15 cellular contexts compared by ENCODE assay signal in the genomic region with DNA sequence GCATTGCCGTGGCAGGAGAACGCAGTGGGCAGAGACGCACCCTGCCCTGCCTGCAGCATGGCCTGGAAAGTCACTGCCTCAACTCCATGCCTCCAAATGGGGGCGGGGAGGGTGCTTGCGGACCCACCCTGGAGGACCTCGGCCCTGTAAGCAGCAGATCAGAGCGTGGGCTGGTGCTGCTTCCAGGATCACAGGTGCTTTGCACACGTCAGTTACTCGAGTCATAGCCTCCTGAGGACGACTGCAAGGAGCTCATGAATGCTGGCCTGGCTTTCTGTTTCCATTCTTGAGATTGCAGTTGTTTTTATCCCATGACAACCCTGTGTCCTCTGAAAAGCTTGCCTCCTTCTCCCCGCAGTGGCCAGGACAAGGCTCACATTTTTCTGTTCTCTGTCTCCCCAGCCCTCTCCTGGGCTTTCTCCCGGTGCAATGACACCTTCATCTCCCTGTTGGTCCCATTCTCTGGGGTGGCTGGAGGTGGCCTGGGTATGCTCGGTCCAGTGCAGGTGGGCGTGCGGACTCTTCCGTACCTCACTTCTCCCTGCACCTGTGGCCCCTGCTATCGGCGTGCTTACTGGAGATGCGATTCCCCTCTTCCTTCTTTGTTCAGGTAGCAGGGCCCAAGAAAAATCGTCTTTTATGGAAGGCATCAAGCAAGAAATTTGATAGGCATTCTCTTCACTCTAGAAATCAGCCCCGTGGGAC.
A peak's percentile ranks its signal among the peaks of the same experiment; 100 is the strongest.
DNase-seq lines count a peak whose midpoint lies in the region; ATAC-seq and TF ChIP-seq lines count a peak whose summit lies in the region.
"Had no signal": no experiment of that assay in that cellular context is flagged by ENCODE, and none has a peak within 500 bp of the region (broad histone marks: within the 10 kb centered on the region; RNA-seq: fewer than 3 reads in every experiment).

No MANE protein-coding gene starts in this region.

- no peaks in the 10 kb centered on the region for H3K27me3 ChIP-seq in H9 (ENCODE audit: insufficient read depth, low read length)
- no peaks in the 10 kb centered on the region for H3K27me3 ChIP-seq in sigmoid colon
- H3K27me3 ChIP-seq: BLaER1 treated with 17β-estradiol and CSF1 and Interleukin-3, amounts not matched to agents 10 nM and 100 nM had no signal

- no peak overlapping the region for H4K5ac ChIP-seq in H9 (ENCODE audit: insufficient read length, low read depth, low read length)

- no peak overlapping the region for H2AFZ ChIP-seq in H9 (ENCODE audit: low read length)

- peaks cover 0 to 4% (median 0%) of the 10 kb centered on the region in 4 donors for H3K36me3 ChIP-seq in sigmoid colon

- no peak overlapping the region for H3K4me2 ChIP-seq in H9 (ENCODE audit: insufficient read depth, insufficient read length, low read length)
- H3K4me2 ChIP-seq: BLaER1 treated with 17β-estradiol and CSF1 and Interleukin-3, amounts not matched to agents 10 nM and 100 nM had no signal

- H3K79me1 ChIP-seq in H9 (ENCODE audit: insufficient read depth, low read depth, low read length, poor library complexity, severe bottlenecking), result no peaks in the 10 kb centered on the region

- H2BK12ac ChIP-seq in H9 (ENCODE audit: insufficient read length, low read depth, low read length), result no peak overlapping the region

- H3K9ac ChIP-seq in H9 (ENCODE audit: extremely low read depth, insufficient read length, low read length), result no peak overlapping the region
- H3K9ac ChIP-seq: BLaER1 treated with 17β-estradiol and CSF1 and Interleukin-3, amounts not matched to agents 10 nM and 100 nM had no signal

- no peak for TF ChIP-seq EP300 in sigmoid colon (IDR thresholded peaks at IDR 0.05)

- H4K20me1 ChIP-seq in H9 (ENCODE audit: control insufficient read depth, insufficient read depth, insufficient read length), result no peaks in the 10 kb centered on the region
- H4K20me1 ChIP-seq: BLaER1 treated with 17β-estradiol and CSF1 and Interleukin-3, amounts not matched to agents 10 nM and 100 nM had no signal

- H4K8ac ChIP-seq in H9 (replicated peaks; ENCODE audit: insufficient read length, low read depth, low read length), result no peak overlapping the region

- H3K14ac ChIP-seq in H9 (ENCODE audit: insufficient read depth, low read length), result no peak overlapping the region; the same call in 1 of the 2 replicates

- DNase-seq in H9, result no peak
- no peak for DNase-seq in glutamatergic neuron
- DNase-seq in nephron progenitor cell, result no peak
- peak; percentile 38 for DNase-seq in sigmoid colon
- no peak for DNase-seq in activated CD8-positive, alpha-beta memory T cell treated with anti-CD3 and anti-CD28 coated beads, Interleukin-2, amount 10 ng/mL, durations not matched to agents 7 days and 5 days
- DNase-seq: ACHN; CD4-positive, CD25-positive, alpha-beta regulatory T cell; DMS53; GOT3 had no signal

- no peak overlapping the region for H3K4ac ChIP-seq in H9 (ENCODE audit: low read depth, low read length)

- TF ChIP-seq POLR2A in sigmoid colon (IDR thresholded peaks at IDR 0.05), result no peak

- intact Hi-C loops in sigmoid colon (cut with DNase I), result no loop called here

- H3T11ph ChIP-seq in H9 (ENCODE audit: low read length), result no peak overlapping the region

- H3K9me3 ChIP-seq in H9 (ENCODE audit: control insufficient read depth, low read depth, low read length), result no peaks in the 10 kb centered on the region
- H3K9me3 ChIP-seq in sigmoid colon, result no peaks in the 10 kb centered on the region
- H3K9me3 ChIP-seq: BLaER1 treated with 17β-estradiol and CSF1 and Interleukin-3, amounts not matched to agents 10 nM and 100 nM had no signal

- H3K36me3 Mint-ChIP-seq in H9 (ENCODE audit: insufficient read depth in 1 of 3, low read depth in 3 of 3), result peaks cover 0 to 4% (median 0%) of the 10 kb centered on the region in 3 experiments; a peak in 2 of 7 replicates
- H3K36me3 Mint-ChIP-seq in glutamatergic neuron (ENCODE audit: unreplicated experiment), result no peaks in the 10 kb centered on the region
- H3K36me3 Mint-ChIP-seq in nephron progenitor cell (ENCODE audit: low read depth), result peaks cover 11% of the 10 kb centered on the region
- H3K36me3 Mint-ChIP-seq in activated CD8-positive, alpha-beta memory T cell treated with anti-CD3 and anti-CD28 coated beads, Interleukin-2, amount 10 ng/mL, durations not matched to agents 7 days and 5 days, result no peaks in the 10 kb centered on the region
- H3K36me3 Mint-ChIP-seq: CD4-positive, CD25-positive, alpha-beta regulatory T cell had no signal

- no peak overlapping the region for H3K4me3 ChIP-seq in sigmoid colon
- H3K4me3 ChIP-seq: BLaER1 treated with 17β-estradiol and CSF1 and Interleukin-3, amounts not matched to agents 10 nM and 100 nM had no signal

- H3K18ac ChIP-seq in H9 (ENCODE audit: insufficient read length, low read depth, low read length), result no peak overlapping the region

- ATAC-seq in GM18870 (IDR thresholded peaks at IDR 0.05; ENCODE audit: unreplicated experiment) (no peak), GM18498 (IDR thresholded peaks at IDR 0.05; ENCODE audit: unreplicated experiment) (no peak), GM21360 (IDR thresholded peaks at IDR 0.05; ENCODE audit: unreplicated experiment) (no peak)
- ATAC-seq in activated CD8-positive, alpha-beta memory T cell treated with anti-CD3 and anti-CD28 coated beads, Interleukin-2, amount 10 ng/mL, durations not matched to agents 7 days and 5 days, result no peak
- ATAC-seq: HCT116, HepG2 had no signal

- no peak overlapping the region for H2BK5ac ChIP-seq in H9 (ENCODE audit: insufficient read length, low read length)

- no peak overlapping the region for H2BK15ac ChIP-seq in H9 (ENCODE audit: low read depth, low read length)

- CTCF ChIA-PET in activated CD8-positive, alpha-beta memory T cell treated with anti-CD3 and anti-CD28 coated beads, Interleukin-2, amount 10 ng/mL, durations not matched to agents 7 days and 5 days (lab: Charles Lee), result no interaction called here

- H3K27ac ChIP-seq in H9 (ENCODE audit: insufficient read length, low read depth, low read length) (no peak overlapping the region), sigmoid colon (no peak overlapping the region)
- H3K27ac ChIP-seq: BLaER1 treated with 17β-estradiol and CSF1 and Interleukin-3, amounts not matched to agents 10 nM and 100 nM had no signal

- H3K9me3 Mint-ChIP-seq in H9, result no peaks in the 10 kb centered on the region; a peak in 1 of 5 replicates
- H3K9me3 Mint-ChIP-seq in glutamatergic neuron (ENCODE audit: unreplicated experiment), result peaks cover 16% of the 10 kb centered on the region
- no peaks in the 10 kb centered on the region for H3K9me3 Mint-ChIP-seq in nephron progenitor cell
- H3K9me3 Mint-ChIP-seq in activated CD8-positive, alpha-beta memory T cell treated with anti-CD3 and anti-CD28 coated beads, Interleukin-2, amount 10 ng/mL, durations not matched to agents 7 days and 5 days (ENCODE audit: low read depth), result no peaks in the 10 kb centered on the region

- no peaks in the 10 kb centered on the region for H3K79me2 ChIP-seq in H9 (ENCODE audit: insufficient read depth, low read length)

- H2AK5ac ChIP-seq in H9 (ENCODE audit: insufficient read length, low read length), result no peak overlapping the region

- no peak overlapping the region for H3K23ac ChIP-seq in H9 (ENCODE audit: insufficient read length, low read depth, low read length)

- TF ChIP-seq CTCF in H9 (conservative IDR thresholded peaks at IDR 0.05) (no peak), glutamatergic neuron (IDR thresholded peaks at IDR 0.05; ENCODE audit: partially characterized antibody, unreplicated experiment) (no peak), nephron progenitor cell (IDR thresholded peaks at IDR 0.05) (no peak), sigmoid colon (IDR thresholded peaks at IDR 0.05) (no peak)

- H3K4me3 Mint-ChIP-seq in H9 (no peak overlapping the region; a peak in 1 of 5 replicates), glutamatergic neuron (ENCODE audit: unreplicated experiment) (no peak overlapping the region), nephron progenitor cell (no peak overlapping the region)
- H3K4me3 Mint-ChIP-seq in activated CD8-positive, alpha-beta memory T cell treated with anti-CD3 and anti-CD28 coated beads, Interleukin-2, amount 10 ng/mL, durations not matched to agents 7 days and 5 days, result no peak overlapping the region
- H3K4me3 Mint-ChIP-seq: CD4-positive, CD25-positive, alpha-beta regulatory T cell had no signal

- peaks cover 12 to 14% of the 10 kb centered on the region in 2 experiments for H3K4me1 Mint-ChIP-seq in H9
- H3K4me1 Mint-ChIP-seq in glutamatergic neuron (ENCODE audit: low read depth, unreplicated experiment), result peaks cover 16% of the 10 kb centered on the region
- peaks cover 48% of the 10 kb centered on the region for H3K4me1 Mint-ChIP-seq in nephron progenitor cell
- H3K4me1 Mint-ChIP-seq in activated CD8-positive, alpha-beta memory T cell treated with anti-CD3 and anti-CD28 coated beads, Interleukin-2, amount 10 ng/mL, durations not matched to agents 7 days and 5 days, result no peaks in the 10 kb centered on the region
- H3K4me1 Mint-ChIP-seq: CD4-positive, CD25-positive, alpha-beta regulatory T cell had no signal

- H3K4me1 ChIP-seq in H9 (ENCODE audit: insufficient read depth, low read length) (no peaks in the 10 kb centered on the region; the same call in 1 of the 2 replicates), sigmoid colon (no peaks in the 10 kb centered on the region)

- H4K91ac ChIP-seq in H9 (ENCODE audit: insufficient read length, low read depth, low read length), result no peak overlapping the region

- H3K27me3 Mint-ChIP-seq in H9 (ENCODE audit: low read depth) (peaks cover 2% of the 10 kb centered on the region; the same call in 1 of the 2 replicates), glutamatergic neuron (ENCODE audit: unreplicated experiment) (peaks cover 12% of the 10 kb centered on the region), nephron progenitor cell (ENCODE audit: low read depth, poor library complexity) (peaks cover 11% of the 10 kb centered on the region)
- no peaks in the 10 kb centered on the region for H3K27me3 Mint-ChIP-seq in activated CD8-positive, alpha-beta memory T cell treated with anti-CD3 and anti-CD28 coated beads, Interleukin-2, amount 10 ng/mL, durations not matched to agents 7 days and 5 days

- H2BK20ac ChIP-seq in H9 (ENCODE audit: low read depth, low read length, poor library complexity, severe bottlenecking), result no peak overlapping the region

- no peak overlapping the region for H3K56ac ChIP-seq in H9 (ENCODE audit: insufficient read length, low read depth, low read length)

- WGBS in H9 (ENCODE audit: extremely low coverage, insufficient read length, low lambda C conversion rate), result no CpG with 5 or more reads among the region's 21 CpGs
- 95% methylated on average over 21 of the region's 21 CpGs for WGBS in sigmoid colon, 2 donors

- peak overlapping the region in 2 of 3 experiments; percentile 3 to 35; a peak in 1 of 7 replicates for H3K27ac Mint-ChIP-seq in H9
- peak overlapping the region; percentile 1 for H3K27ac Mint-ChIP-seq in glutamatergic neuron (ENCODE audit: unreplicated experiment)
- peak overlapping the region; percentile 34 for H3K27ac Mint-ChIP-seq in nephron progenitor cell
- no peak overlapping the region for H3K27ac Mint-ChIP-seq in activated CD8-positive, alpha-beta memory T cell treated with anti-CD3 and anti-CD28 coated beads, Interleukin-2, amount 10 ng/mL, durations not matched to agents 7 days and 5 days
- H3K27ac Mint-ChIP-seq: CD4-positive, CD25-positive, alpha-beta regulatory T cell had no signal

- H3K23me2 ChIP-seq in H9 (ENCODE audit: insufficient read length, low read depth, low read length, poor library complexity, severe bottlenecking), result no peaks in the 10 kb centered on the region

- no peak overlapping the region for H2BK120ac ChIP-seq in H9 (ENCODE audit: low read depth, low read length, poor library complexity, severe bottlenecking)
